27 cellular contexts compared by ENCODE assay signal in the genomic region with DNA sequence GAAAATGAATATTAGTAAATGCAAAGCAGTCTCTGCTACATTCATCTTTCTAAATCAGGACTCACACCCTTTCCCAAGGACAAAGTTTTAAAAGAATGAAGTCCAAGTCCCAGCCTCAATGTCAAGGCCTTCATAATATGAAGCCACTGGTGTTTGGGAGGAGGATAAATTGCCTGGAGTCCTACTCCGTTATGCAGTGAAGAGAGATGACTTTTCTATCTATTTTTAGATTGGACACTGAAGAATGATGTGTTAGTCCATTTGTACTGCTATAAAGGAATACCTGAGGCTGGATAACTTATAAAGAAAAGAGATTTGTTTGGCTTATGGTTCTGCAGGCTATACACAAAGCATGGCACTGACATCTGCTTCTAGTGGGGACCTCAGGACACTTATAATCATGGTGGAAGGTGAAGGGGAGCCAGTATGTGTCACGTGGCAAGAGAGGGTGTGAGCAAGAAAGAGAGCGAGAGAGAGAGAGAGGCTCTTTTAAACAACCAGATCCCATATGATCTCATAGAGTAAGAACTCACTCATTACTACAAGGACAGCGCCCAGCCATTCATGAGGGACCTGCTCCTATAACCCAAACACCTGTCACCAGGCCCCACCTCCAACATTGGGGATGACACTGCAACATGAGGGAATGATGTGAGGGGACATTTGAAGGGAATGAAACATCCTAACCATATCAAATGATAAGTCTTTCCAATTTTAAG.
"Had no signal": no experiment of that assay in that cellular context is flagged by ENCODE, and none has a peak within 500 bp of the region (broad histone marks: within the 10 kb centered on the region; RNA-seq: fewer than 3 reads in every experiment).

No MANE protein-coding gene starts in this region.

- H3K36me3 Mint-ChIP-seq: naive thymus-derived CD8-positive, alpha-beta T cell; natural killer cell treated with Interleukin-12 subunit alpha and Interleukin-12 subunit beta and Interleukin-15 and Interleukin-18, amount 100 ng/mL, for 72 hours; stimulated activated effector memory CD8-positive, alpha-beta T cell treated with anti-CD3 and anti-CD28 coated beads, Interleukin-12 subunit alpha, Interleukin-12 subunit beta, amount 100 ng/mL, for 72 hours; stimulated activated naive B cell treated with anti-CD40 and anti-IgM and Interleukin-4, amounts not matched to agents 10 μg/mL and 1 μg/mL and 100 μg/mL, for 72 hours had no signal

- H3K4me1 ChIP-seq: pancreas, prostate gland, right lobe of liver, sigmoid colon, stomach, thyroid gland, tibial nerve, upper lobe of left lung, vagina had no signal

- H3K4me3 Mint-ChIP-seq: naive thymus-derived CD8-positive, alpha-beta T cell; natural killer cell treated with Interleukin-12 subunit alpha and Interleukin-12 subunit beta and Interleukin-15 and Interleukin-18, amount 100 ng/mL, for 72 hours; nephron progenitor cell; neural crest cell; stimulated activated effector memory CD8-positive, alpha-beta T cell treated with anti-CD3 and anti-CD28 coated beads, Interleukin-12 subunit alpha, Interleukin-12 subunit beta, amount 100 ng/mL, for 72 hours; stimulated activated naive B cell treated with anti-CD40 and anti-IgM and Interleukin-4, amounts not matched to agents 10 μg/mL and 1 μg/mL and 100 μg/mL, for 72 hours; stimulated activated naive CD8-positive, alpha-beta T cell treated with anti-CD3 and anti-CD28 coated beads, Interleukin-15, Interleukin-2, amounts not matched to agents 100 ng/mL and 50 ng/mL, for 24 hours had no signal

- H3K27ac Mint-ChIP-seq: naive thymus-derived CD8-positive, alpha-beta T cell; natural killer cell treated with Interleukin-12 subunit alpha and Interleukin-12 subunit beta and Interleukin-15 and Interleukin-18, amount 100 ng/mL, for 72 hours; nephron progenitor cell; stimulated activated effector memory CD8-positive, alpha-beta T cell treated with anti-CD3 and anti-CD28 coated beads, Interleukin-12 subunit alpha, Interleukin-12 subunit beta, amount 100 ng/mL, for 72 hours; stimulated activated naive B cell treated with anti-CD40 and anti-IgM and Interleukin-4, amounts not matched to agents 10 μg/mL and 1 μg/mL and 100 μg/mL, for 72 hours; stimulated activated naive CD8-positive, alpha-beta T cell treated with anti-CD3 and anti-CD28 coated beads, Interleukin-15, Interleukin-2, amounts not matched to agents 100 ng/mL and 50 ng/mL, for 24 hours had no signal

- H3K9me3 Mint-ChIP-seq: nephron progenitor cell had no signal

- H3K9me3 ChIP-seq: neutrophil, pancreas, prostate gland, right lobe of liver, stomach, thoracic aorta, thyroid gland, tibial nerve, upper lobe of left lung, vagina had no signal

- ATAC-seq: naive thymus-derived CD8-positive, alpha-beta T cell; natural killer cell treated with Interleukin-12 subunit alpha and Interleukin-12 subunit beta and Interleukin-15 and Interleukin-18, amount 100 ng/mL, for 72 hours; pancreas; right cardiac atrium; right lobe of liver; stimulated activated effector memory CD8-positive, alpha-beta T cell treated with anti-CD3 and anti-CD28 coated beads, Interleukin-12 subunit alpha, Interleukin-12 subunit beta, amount 100 ng/mL, for 72 hours; stimulated activated naive B cell treated with anti-CD40 and anti-IgM and Interleukin-4, amounts not matched to agents 10 μg/mL and 1 μg/mL and 100 μg/mL, for 72 hours had no signal

- H3K36me3 ChIP-seq: neutrophil, pancreas, prostate gland, right lobe of liver, sigmoid colon, stomach, thoracic aorta, thyroid gland, tibial nerve, upper lobe of left lung, vagina had no signal

- H3K4me1 Mint-ChIP-seq: naive thymus-derived CD8-positive, alpha-beta T cell; nephron progenitor cell; neural crest cell; stimulated activated effector memory CD8-positive, alpha-beta T cell treated with anti-CD3 and anti-CD28 coated beads, Interleukin-12 subunit alpha, Interleukin-12 subunit beta, amount 100 ng/mL, for 72 hours; stimulated activated naive B cell treated with anti-CD40 and anti-IgM and Interleukin-4, amounts not matched to agents 10 μg/mL and 1 μg/mL and 100 μg/mL, for 72 hours had no signal

- H3K4me3 ChIP-seq: pancreas, prostate gland, right lobe of liver, sigmoid colon, stomach, thoracic aorta, thyroid gland, tibial nerve, upper lobe of left lung, vagina had no signal

- DNase-seq: naive thymus-derived CD8-positive, alpha-beta T cell; nephron progenitor cell; nucleus accumbens; pancreas; right cardiac atrium; right lobe of liver; sigmoid colon; small intestine; stimulated activated CD4-positive, alpha-beta T cell treated with anti-CD3 and anti-CD28 coated beads, Interleukin-15, amount 100 ng/mL, for 24 hours; stimulated activated CD4-positive, alpha-beta T cell treated with anti-CD3 and anti-CD28 coated beads, Interleukin-2, amount 100 ng/mL, for 24 hours; stimulated activated CD4-positive, alpha-beta T cell treated with anti-CD3 and anti-CD28 coated beads, Interleukin-2, amount 100 ng/mL, for 48 hours; stimulated activated CD4-positive, alpha-beta T cell treated with anti-CD3 and anti-CD28 coated beads, Interleukin-4, amount 100 ng/mL, for 24 hours; stimulated activated naive B cell treated with anti-CD40 and anti-IgM and Interleukin-4, amounts not matched to agents 10 μg/mL and 1 μg/mL and 100 μg/mL, for 72 hours; stimulated activated naive CD4-positive, alpha-beta T cell treated with Interleukin-2 at 50 U/mL for 16 hours; stomach; thyroid gland; trophoblast cell; upper lobe of left lung had no signal

- H3K27me3 ChIP-seq: neutrophil, pancreas, right lobe of liver, sigmoid colon, stomach, thyroid gland, tibial nerve, upper lobe of left lung, vagina had no signal

- H3K27ac ChIP-seq: neutrophil, pancreas, prostate gland, right lobe of liver, sigmoid colon, stomach, thoracic aorta, thyroid gland, tibial nerve, upper lobe of left lung, vagina had no signal

- H3K27me3 Mint-ChIP-seq: stimulated activated naive CD8-positive, alpha-beta T cell treated with anti-CD3 and anti-CD28 coated beads, Interleukin-15, Interleukin-2, amounts not matched to agents 100 ng/mL and 50 ng/mL, for 24 hours had no signal
